ENCODE assay signal across 17 cellular contexts in the genomic region with DNA sequence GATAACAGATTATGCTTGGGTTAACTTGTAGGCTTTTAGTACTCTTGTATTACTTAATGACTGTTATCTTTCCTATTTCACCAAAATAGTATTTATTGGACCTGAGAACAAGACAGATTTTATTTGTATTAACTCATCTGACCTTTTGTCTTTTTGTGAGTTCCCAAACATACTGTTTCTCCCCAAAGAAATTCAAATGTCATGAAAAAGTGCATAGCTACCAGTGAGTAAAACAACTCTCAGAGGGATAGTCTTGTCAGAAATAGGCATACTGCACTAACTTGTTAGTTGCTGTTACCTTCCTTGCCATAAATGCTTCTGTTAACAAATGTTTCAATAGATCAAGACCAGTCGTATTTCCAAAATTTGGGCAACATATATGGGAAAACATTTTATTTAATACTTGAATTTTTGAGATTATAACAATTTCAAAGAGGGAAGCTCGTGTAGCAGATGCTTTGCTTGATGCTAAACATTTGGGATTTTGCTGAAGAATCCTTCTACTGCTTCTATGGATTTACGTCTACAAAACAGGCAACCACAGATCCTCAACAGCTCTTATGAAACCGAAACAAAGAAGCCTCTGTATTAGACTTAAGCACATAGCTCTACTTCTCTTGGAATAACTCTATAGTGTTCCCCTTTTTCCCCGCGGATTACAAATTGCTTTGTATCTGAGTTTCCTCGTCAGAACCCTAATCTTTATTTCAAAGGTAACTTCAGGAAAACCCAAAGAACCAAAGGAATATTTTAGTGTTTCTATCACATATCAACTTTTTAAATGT.
DNase-seq lines count a peak whose midpoint lies in the region; ATAC-seq, FAIRE-seq and TF ChIP-seq lines count a peak whose summit lies in the region.
"Had no signal": no experiment of that assay in that cellular context is flagged by ENCODE, and none has a peak within 500 bp of the region (broad histone marks: within the 10 kb centered on the region; RNA-seq: fewer than 3 reads in every experiment).

No MANE protein-coding gene starts in this region.

- H3K27me3 ChIP-seq in skeletal muscle satellite cell (ENCODE audit: control insufficient read depth, insufficient read depth, low read length), result no peaks in the 10 kb centered on the region
- no peaks in the 10 kb centered on the region for H3K27me3 ChIP-seq in H7 (ENCODE audit: control insufficient read depth, insufficient read depth, low read length)
- H3K27me3 ChIP-seq: cardiac muscle cell had no signal

- peak overlapping the region; percentile 62 for H3K4me2 ChIP-seq in skeletal muscle satellite cell (ENCODE audit: low read length)

- no peak for FAIRE-seq in D721Med (lab: Jason Lieb, UNC)

- H3K36me3 ChIP-seq in skeletal muscle satellite cell (ENCODE audit: insufficient read depth, low read length) (no peaks in the 10 kb centered on the region), H7 (replicated peaks; ENCODE audit: control insufficient read depth, insufficient read depth, low read length) (no peaks in the 10 kb centered on the region)
- H3K36me3 ChIP-seq: BE2C, cardiac muscle cell, thoracic aorta had no signal

- ATAC-seq in GM19324 (IDR thresholded peaks at IDR 0.05; ENCODE audit: low FRiP score, unreplicated experiment) (peak; percentile 53), HG03460 (IDR thresholded peaks at IDR 0.05; ENCODE audit: unreplicated experiment) (peak; percentile 56), HG03045 (IDR thresholded peaks at IDR 0.05; ENCODE audit: unreplicated experiment) (no peak)
- ATAC-seq: activated CD8-positive, alpha-beta T cell treated with anti-CD3 and anti-CD28 coated beads for 36 hours; activated T-cell treated with anti-CD3 and anti-CD28 coated beads, Interleukin-2, amount 50 U/mL, for 72 hours; effector memory CD8-positive, alpha-beta T cell had no signal

- TF ChIP-seq CTCF in astrocyte of the spinal cord (IDR thresholded peaks at IDR 0.05; ENCODE audit: low read depth, low read length) (no peak), D721Med (IDR thresholded peaks at IDR 0.05; ENCODE audit: insufficient read depth, missing control alignments) (no peak)

- DNase-seq in astrocyte of the spinal cord (ENCODE audit: low read depth, low spot score), result peak; percentile 8
- DNase-seq in H7, result no peak
- DNase-seq in D721Med (ENCODE audit: insufficient read length, low spot score), result no peak
- DNase-seq: activated CD8-positive, alpha-beta T cell treated with anti-CD3 and anti-CD28 coated beads for 36 hours; activated T-cell treated with anti-CD3 and anti-CD28 coated beads, Interleukin-2, amount 50 U/mL, for 72 hours; BE2C; effector memory CD8-positive, alpha-beta T cell; Kasumi-1; NCI-H187 treated with DMSO at 0.1 percent for 48 hours; NCI-H446 treated with DMSO at 0.1 percent for 48 hours; SW 1271 had no signal

- peaks cover 19% of the 10 kb centered on the region for H3K4me1 ChIP-seq in skeletal muscle satellite cell (ENCODE audit: control insufficient read depth, insufficient read depth, low read length)
- H3K4me1 ChIP-seq: BE2C had no signal

- in situ Hi-C loops in astrocyte of the spinal cord (cut with HindIII; ENCODE audit: low sequenced_read_pairs), result no loop called here

- H3K4me3 ChIP-seq in astrocyte of the spinal cord (ENCODE audit: low read depth, low read length) (no peak overlapping the region), skeletal muscle satellite cell (ENCODE audit: low read length) (no peak overlapping the region), H7 (ENCODE audit: insufficient read depth, low read depth, low read length) (no peak overlapping the region)
- H3K4me3 ChIP-seq: cardiac muscle cell, thoracic aorta had no signal

- H3K9ac ChIP-seq in skeletal muscle satellite cell (ENCODE audit: low read depth, low read length), result peak overlapping the region; percentile 37

- H3K9me3 ChIP-seq in skeletal muscle satellite cell (replicated peaks; ENCODE audit: low read length), result no peaks in the 10 kb centered on the region
- H3K9me3 ChIP-seq: BE2C, thoracic aorta had no signal
